7 cellular contexts compared by ENCODE assay signal in genomic region chr2:47034973-47035609, GRCh38.
DNase-seq lines count a peak whose midpoint lies in the region; ATAC-seq and TF ChIP-seq lines count a peak whose summit lies in the region.

No MANE protein-coding gene starts in this region.

- no peaks in the 10 kb centered on the region for H3K36me3 ChIP-seq in body of pancreas (replicated peaks in 1 of 2; ENCODE audit: insufficient read depth in 1 of 2, low read depth in 2 of 2)
- peaks cover 3 to 19% (median 12%) of the 10 kb centered on the region in 4 donors for H3K36me3 ChIP-seq in upper lobe of left lung

- H3K27me3 ChIP-seq in body of pancreas (no peaks in the 10 kb centered on the region), upper lobe of left lung (no peaks in the 10 kb centered on the region)

- H3K4me1 ChIP-seq in body of pancreas (peaks cover 44% of the 10 kb centered on the region), upper lobe of left lung (peaks cover 56 to 71% (median 62%) of the 10 kb centered on the region in 4 donors)

- TF ChIP-seq CTCF in body of pancreas (IDR thresholded peaks at IDR 0.05) (no peak), upper lobe of left lung (IDR thresholded peaks at IDR 0.05) (no peak)

- no peaks in the 10 kb centered on the region for H3K9me3 ChIP-seq in body of pancreas
- no peaks in the 10 kb centered on the region for H3K9me3 ChIP-seq in upper lobe of left lung

- DNase-seq in body of pancreas (peak in 3 of 4 donors; percentile 33 to 72 (median 49)), lung microvascular endothelial cell (ENCODE audit: low read depth in 2 of 2) (peak; percentile 52 to 84), upper lobe of left lung (peak in 1 of 2 donors; percentile 84), NCI-H128 (lab: John Stamatoyannopoulos, UW; ENCODE audit: unreplicated experiment) (no peak), NCI-H2029 treated with DMSO at 0.1 percent for 48 hours (lab: John Stamatoyannopoulos, UW) (no peak)

- H3K36me3 Mint-ChIP-seq in IgD-negative memory B cell, result peaks cover 4% of the 10 kb centered on the region

- peak; percentile 31 for ATAC-seq in GM19468 (IDR thresholded peaks at IDR 0.05; ENCODE audit: extremely low read depth, unreplicated experiment)
- ATAC-seq in body of pancreas, result peak; percentile 34
- peak; percentile 6 to 52 for ATAC-seq in upper lobe of left lung (ENCODE audit: low FRiP score in 2 of 2)

- peak overlapping the region; percentile 21 to 77 (median 63) for H3K27ac Mint-ChIP-seq in IgD-negative memory B cell

- H3K4me3 Mint-ChIP-seq in IgD-negative memory B cell, result peak overlapping the region; percentile 7 to 79 (median 24)

- no peak for TF ChIP-seq EP300 in upper lobe of left lung (IDR thresholded peaks at IDR 0.05)

- no peaks in the 10 kb centered on the region for H3K27me3 Mint-ChIP-seq in IgD-negative memory B cell

- H3K27ac ChIP-seq in body of pancreas, result peak overlapping the region; percentile 73 to 92 (median 86)
- H3K27ac ChIP-seq in upper lobe of left lung, result peak overlapping the region; percentile 86 to 92 (median 90)

- intact Hi-C loops in body of pancreas (cut with DNase I), result no loop called here

- TF ChIP-seq POLR2A in body of pancreas (IDR thresholded peaks at IDR 0.05) (no peak), upper lobe of left lung (IDR thresholded peaks at IDR 0.05) (no peak)

- H3K4me3 ChIP-seq in body of pancreas (no peak overlapping the region), upper lobe of left lung (no peak overlapping the region)

- no peaks in the 10 kb centered on the region for H3K9me3 Mint-ChIP-seq in IgD-negative memory B cell

- peaks cover 37 to 43% (median 40%) of the 10 kb centered on the region in 3 donors for H3K4me1 Mint-ChIP-seq in IgD-negative memory B cell

- WGBS in body of pancreas, 2 donors, result 37 to 51% methylated on average over 10 of the region's 10 CpGs
- WGBS in upper lobe of left lung, 2 donors, result 29 to 42% methylated on average over 9 to 10 of the region's 10 CpGs

Comparison
In these comparisons a context has a peak if more than half of its experiments do, and no peak if none do; other contexts are left out.
1. DNase-seq: peak in body of pancreas (3 of 4) and lung microvascular endothelial cell (2 of 2); none in NCI-H128 (single experiment) and NCI-H2029 treated with DMSO at 0.1 percent for 48 hours (single experiment).
2. Peak in every context shown above with its lines, with median percentiles within 50 percentile points of each other: ATAC-seq.